In the genomic region with DNA sequence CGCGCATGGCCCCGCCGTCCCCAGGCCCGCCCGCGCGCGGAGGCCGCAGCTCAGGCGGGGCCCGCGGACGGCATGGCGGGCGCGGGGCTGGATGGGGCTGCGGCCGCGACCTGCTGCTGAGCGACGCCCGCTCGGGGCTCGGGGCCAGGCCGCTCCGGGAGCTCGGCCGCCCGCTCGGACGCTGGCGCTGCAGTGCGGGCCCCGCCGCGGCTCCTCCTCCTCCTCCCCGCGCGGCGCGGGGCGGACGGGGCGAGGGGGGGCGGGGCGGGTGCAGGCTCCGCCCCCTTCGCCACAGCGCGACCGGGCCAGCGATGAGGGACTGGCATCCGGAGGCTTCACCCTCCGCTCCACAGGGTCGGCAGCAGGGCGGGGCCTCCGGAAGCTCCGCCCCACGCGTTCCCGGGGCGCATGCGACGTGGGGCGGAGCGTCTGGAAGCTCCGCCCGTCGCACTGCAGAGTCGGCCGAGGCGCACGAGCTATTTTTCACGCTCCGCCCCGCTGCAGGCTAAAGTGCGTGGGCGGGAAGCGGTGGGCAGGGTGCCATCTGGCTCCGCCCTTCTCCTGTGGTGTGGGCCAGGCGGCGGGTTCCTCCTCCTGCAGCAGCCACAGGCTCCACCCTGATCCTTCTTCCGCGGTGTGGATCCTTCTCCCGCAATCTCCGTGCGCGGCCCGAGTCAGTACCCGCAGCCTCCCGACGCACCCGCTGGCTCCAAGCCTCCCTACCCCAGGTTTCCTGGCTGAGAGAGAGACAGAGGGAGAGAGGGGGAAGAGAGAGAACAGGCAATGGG, we compare ENCODE assay signal across 8 cellular contexts. TPM values are rescaled to one million over a fixed set of nuclear protein-coding genes. Genes with fewer than 3 reads are reported as not detected.
DNase-seq lines count a peak whose midpoint lies in the region; ATAC-seq and TF ChIP-seq lines count a peak whose summit lies in the region.
"Not testable (repeated sequence)": the region's sequence is repeated elsewhere in the genome, so short reads cannot be mapped to it uniquely, and the experiment has no call there.

A gene (minus strand): TSS at position 196 of the 788 bp plus-strand sequence. CDS start 209 bp downstream, outside the sequence.

- peak within 1 kb of the TSS; percentile 96 for H3K4me3 Mint-ChIP-seq in glutamatergic neuron (ENCODE audit: unreplicated experiment)
- H3K4me3 Mint-ChIP-seq in neural progenitor cell: peak within 1 kb of the TSS; percentile 97

- not testable (repeated sequence) for H4K20me1 ChIP-seq in neural progenitor cell (ENCODE audit: low read depth)

- peak within 1 kb of the TSS; percentile 80 for H3K4me3 ChIP-seq in neural progenitor cell

- not testable (repeated sequence) for H3K27me3 ChIP-seq in neural progenitor cell

- not testable (repeated sequence) for H2AFZ ChIP-seq in neural progenitor cell (replicated peaks)

- peak within 1 kb of the TSS; percentile 81 for H3K4me2 ChIP-seq in neural progenitor cell

- H3K9me3 Mint-ChIP-seq in glutamatergic neuron (ENCODE audit: unreplicated experiment); neural progenitor cell: not testable (repeated sequence)

- not testable (repeated sequence) for H3K9me3 ChIP-seq in neural progenitor cell (ENCODE audit: low read depth)

- ATAC-seq in HG03280 (IDR thresholded peaks at IDR 0.05; ENCODE audit: unreplicated experiment): peak; percentile 58

- not testable (repeated sequence) for H3K36me3 ChIP-seq in neural progenitor cell

- not testable (repeated sequence) for H3K36me3 Mint-ChIP-seq in glutamatergic neuron (ENCODE audit: unreplicated experiment); neural progenitor cell

- H3K79me2 ChIP-seq in neural progenitor cell (ENCODE audit: low read depth): peaks cover 12% of the 10 kb centered on the region

- H3K27me3 Mint-ChIP-seq in glutamatergic neuron (ENCODE audit: unreplicated experiment); neural progenitor cell (ENCODE audit: insufficient read depth, low read depth): not testable (repeated sequence)

- not testable (repeated sequence) for H3K4me1 Mint-ChIP-seq in glutamatergic neuron (ENCODE audit: low read depth, unreplicated experiment); neural progenitor cell

- peak within 1 kb of the TSS; percentile 45; the same call in 1 of the 2 replicates for H3K27ac ChIP-seq in VCaP
- not testable (repeated sequence) for H3K27ac ChIP-seq in neural progenitor cell

- TF ChIP-seq CTCF in VCaP (conservative IDR thresholded peaks at IDR 0.05); glutamatergic neuron (IDR thresholded peaks at IDR 0.05; ENCODE audit: partially characterized antibody, unreplicated experiment); neural progenitor cell (IDR thresholded peaks at IDR 0.05): not testable (repeated sequence)

- DNase-seq in COR-L47 (lab: John Stamatoyannopoulos, UW) (peak; percentile 85), NCI-H524 (lab: John Stamatoyannopoulos, UW) (peak; percentile 79 to 90), anterior cingulate cortex (lab: John Stamatoyannopoulos, UW) (peak in 57 of 58 donors; percentile 28 to 98 (median 84)), glutamatergic neuron (peak; percentile 98), neural progenitor cell (ENCODE audit: low spot score) (peak; percentile 92)
- DNase-seq in stimulated activated CD8-positive, alpha-beta memory T cell treated with anti-CD3 and anti-CD28 coated beads, Interleukin-7, amount 100 ng/mL, for 24 hours (ENCODE audit: low read depth): peak; percentile 95

- H3K27ac Mint-ChIP-seq in glutamatergic neuron (ENCODE audit: unreplicated experiment): peak within 1 kb of the TSS; percentile 93
- peak within 1 kb of the TSS; percentile 64 for H3K27ac Mint-ChIP-seq in neural progenitor cell

- H3F3A ChIP-seq in neural progenitor cell (ENCODE audit: low read depth): not testable (repeated sequence)

- H3K4me1 ChIP-seq in neural progenitor cell: not testable (repeated sequence)

- H3K9ac ChIP-seq in neural progenitor cell: peak within 1 kb of the TSS; percentile 45

RNA-seq across cellular contexts. Expression of the gene that starts here (rescaled TPM):
- 628 TPM for total RNA-seq in glutamatergic neuron (ENCODE audit: unreplicated experiment)
- 16.9 and 73.4 TPM in 2 replicates for total RNA-seq in neural progenitor cell (ENCODE audit: low replicate concordance)
